Comparison of ENCODE assay signal across 8 cellular contexts in genomic region chr13:52158629-52159158, GRCh38. TPM values are rescaled to one million over a fixed set of nuclear protein-coding genes. Genes with fewer than 3 reads are reported as not detected.
DNase-seq lines count a peak whose midpoint lies in the region; ATAC-seq and TF ChIP-seq lines count a peak whose summit lies in the region.

No MANE protein-coding gene starts in this region.

- no peaks in the 10 kb centered on the region for H3K9me3 Mint-ChIP-seq in activated CD4-positive, alpha-beta T cell treated with anti-CD3 and anti-CD28 coated beads for 36 hours (ENCODE audit: low read depth)
- H3K9me3 Mint-ChIP-seq in T-helper 2 cell treated with Interferon-gamma antibody and Interleukin-4, amounts not matched to agents 5 μg/mL and 100 μg/mL, for 36 hours, result no peaks in the 10 kb centered on the region
- no peaks in the 10 kb centered on the region for H3K9me3 Mint-ChIP-seq in natural killer cell

- intact Hi-C loops in activated CD4-positive, alpha-beta T cell treated with anti-CD3 and anti-CD28 coated beads for 36 hours (cut with DNase I, micrococcal nuclease), result loop anchor here in 1 of 2 experiments (1.0 to 2.0 kb wide), 3 partner anchors 30 to 146 kb away; partner anchors contain the start of genes ALG11 and NEK5
- intact Hi-C loops in natural killer cell (cut with micrococcal nuclease), result loop anchor here (5.0 kb wide), 1 partner anchor 34 kb away; no protein-coding TSS in a partner anchor

- H3K4me3 Mint-ChIP-seq in activated CD4-positive, alpha-beta T cell treated with anti-CD3 and anti-CD28 coated beads for 36 hours, result peak overlapping the region; percentile 78
- H3K4me3 Mint-ChIP-seq in T-helper 2 cell treated with Interferon-gamma antibody and Interleukin-4, amounts not matched to agents 5 μg/mL and 100 μg/mL, for 36 hours, result peak overlapping the region; percentile 83
- peak overlapping the region; percentile 93 for H3K4me3 Mint-ChIP-seq in natural killer cell

- CTCF ChIA-PET in activated CD4-positive, alpha-beta T cell treated with anti-CD3 and anti-CD28 coated beads for 36 hours (lab: Charles Lee), result no interaction called here

- no peaks in the 10 kb centered on the region for H3K27me3 Mint-ChIP-seq in activated CD4-positive, alpha-beta T cell treated with anti-CD3 and anti-CD28 coated beads for 36 hours
- peaks cover 4% of the 10 kb centered on the region for H3K27me3 Mint-ChIP-seq in T-helper 2 cell treated with Interferon-gamma antibody and Interleukin-4, amounts not matched to agents 5 μg/mL and 100 μg/mL, for 36 hours (ENCODE audit: low read depth)
- no peaks in the 10 kb centered on the region for H3K27me3 Mint-ChIP-seq in natural killer cell (ENCODE audit: low read depth in 2 of 2)

- H3K27ac Mint-ChIP-seq in activated CD4-positive, alpha-beta T cell treated with anti-CD3 and anti-CD28 coated beads for 36 hours, result peak overlapping the region; percentile 85
- H3K27ac Mint-ChIP-seq in T-helper 2 cell treated with Interferon-gamma antibody and Interleukin-4, amounts not matched to agents 5 μg/mL and 100 μg/mL, for 36 hours, result peak overlapping the region; percentile 88
- H3K27ac Mint-ChIP-seq in natural killer cell, result peak overlapping the region; percentile 32 to 64

- no peak for TF ChIP-seq CTCF in fibroblast of mammary gland (conservative IDR thresholded peaks at IDR 0.05; ENCODE audit: control insufficient read depth, insufficient read depth, low read depth, low read length)
- TF ChIP-seq CTCF in natural killer cell (IDR thresholded peaks at IDR 0.05), result no peak

- ATAC-seq in activated CD4-positive, alpha-beta T cell treated with anti-CD3 and anti-CD28 coated beads for 36 hours, result no peak
- ATAC-seq in HG03025 (IDR thresholded peaks at IDR 0.05; ENCODE audit: low FRiP score, unreplicated experiment), result peak; percentile 24
- peak in 2 of 3 donors; percentile 2 to 10 for ATAC-seq in natural killer cell

- no peaks in the 10 kb centered on the region for H3K36me3 Mint-ChIP-seq in activated CD4-positive, alpha-beta T cell treated with anti-CD3 and anti-CD28 coated beads for 36 hours (ENCODE audit: low read depth)
- peaks cover 5% of the 10 kb centered on the region for H3K36me3 Mint-ChIP-seq in T-helper 2 cell treated with Interferon-gamma antibody and Interleukin-4, amounts not matched to agents 5 μg/mL and 100 μg/mL, for 36 hours (ENCODE audit: low read depth)
- H3K36me3 Mint-ChIP-seq in natural killer cell, result no peaks in the 10 kb centered on the region

- POLR2A ChIA-PET in activated CD4-positive, alpha-beta T cell treated with anti-CD3 and anti-CD28 coated beads for 36 hours (lab: Charles Lee), result no interaction called here

- peaks cover 30% of the 10 kb centered on the region for H3K4me1 Mint-ChIP-seq in activated CD4-positive, alpha-beta T cell treated with anti-CD3 and anti-CD28 coated beads for 36 hours
- peaks cover 53% of the 10 kb centered on the region for H3K4me1 Mint-ChIP-seq in T-helper 2 cell treated with Interferon-gamma antibody and Interleukin-4, amounts not matched to agents 5 μg/mL and 100 μg/mL, for 36 hours (ENCODE audit: low read depth)
- peaks cover 37 to 39% of the 10 kb centered on the region in 2 donors for H3K4me1 Mint-ChIP-seq in natural killer cell

- H3K4me3 ChIP-seq in fibroblast of mammary gland (ENCODE audit: control insufficient read depth, low read depth, low read length), result peak overlapping the region; percentile 72

- no peak for DNase-seq in activated CD4-positive, alpha-beta T cell treated with anti-CD3 and anti-CD28 coated beads for 36 hours
- no peak for DNase-seq in activated CD4-positive, alpha-beta T cell treated with anti-CD3 and anti-CD28 coated beads for 48 hours
- no peak for DNase-seq in T-helper 2 cell treated with Interferon-gamma antibody and Interleukin-4, amounts not matched to agents 5 μg/mL and 100 μg/mL, for 36 hours (ENCODE audit: low spot score)
- DNase-seq in fibroblast of mammary gland (ENCODE audit: low read depth), result peak; percentile 49
- no peak for DNase-seq in natural killer cell
- DNase-seq in retina, result no peak
- no peak for DNase-seq in COLO829 (ENCODE audit: low spot score)

RNA-seq across cellular contexts. Expression of gene NEK3, which starts 0.7 kb away (rescaled TPM):
- 10 to 100 TPM; 10.5 to 12.0 TPM for total RNA-seq in activated CD4-positive, alpha-beta T cell treated with anti-CD3 and anti-CD28 coated beads for 36 hours
- total RNA-seq in natural killer cell, result 10 to 100 TPM in 1 of 3 donors, 1 to 10 TPM in 2; 7.5 to 15.2 (median 8.8) TPM

RNA-seq across cellular contexts. Expression of gene NEK5, which starts 29.8 kb away (rescaled TPM):
- total RNA-seq in activated CD4-positive, alpha-beta T cell treated with anti-CD3 and anti-CD28 coated beads for 36 hours, result under 1 TPM; 0.16 to 0.44 TPM
- under 1 TPM in 1 of 3 donors, not detected in 2; 0.13 TPM for total RNA-seq in natural killer cell
